Comparison of ENCODE assay signal across 9 cellular contexts in the genomic region with DNA sequence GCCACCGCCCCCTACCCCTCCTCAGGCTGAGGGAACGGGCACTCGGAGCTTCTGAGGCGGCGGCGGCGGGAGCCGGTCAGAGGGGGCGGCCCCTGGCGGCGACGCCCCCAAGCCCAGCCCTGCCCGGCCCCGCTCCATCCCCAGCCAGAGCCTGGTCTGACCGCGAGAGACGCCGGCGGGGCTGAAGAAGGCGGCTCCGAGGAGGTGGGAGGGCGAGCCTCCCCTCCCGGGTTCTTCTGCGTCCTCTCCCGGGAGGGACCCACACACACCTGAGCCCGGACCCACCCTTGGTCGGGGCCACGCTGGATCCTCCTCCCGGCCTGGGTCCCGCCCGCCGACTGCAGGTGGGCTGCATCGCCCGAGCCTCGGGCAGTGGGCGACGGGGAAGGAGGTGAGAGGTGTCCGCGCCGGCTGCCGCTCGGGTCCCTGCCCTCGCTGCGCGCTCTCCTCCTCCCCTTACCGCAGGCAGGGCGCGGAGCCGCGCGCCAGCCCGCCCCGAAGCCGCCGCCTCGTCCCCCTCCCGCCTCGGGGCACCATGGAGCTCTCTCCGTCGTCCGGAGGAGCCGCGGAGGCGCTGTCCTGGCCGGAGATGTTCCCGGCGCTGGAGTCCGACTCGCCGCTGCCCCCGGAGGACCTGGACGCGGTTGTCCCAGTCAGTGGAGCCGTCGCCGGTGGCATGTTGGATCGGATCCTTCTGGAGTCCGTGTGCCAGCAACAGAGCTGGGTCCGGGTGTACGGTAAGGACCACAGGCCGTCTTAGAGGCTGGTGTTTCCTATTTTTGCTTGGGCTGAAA. TPM values are rescaled to one million over a fixed set of nuclear protein-coding genes. Genes with fewer than 3 reads are reported as not detected.
DNase-seq lines count a peak whose midpoint lies in the region; ATAC-seq, FAIRE-seq and TF ChIP-seq lines count a peak whose summit lies in the region.
"Had no signal": no experiment of that assay in that cellular context is flagged by ENCODE, and none has a peak within 500 bp of the region (broad histone marks: within the 10 kb centered on the region; RNA-seq: fewer than 3 reads in every experiment).

Gene RASAL2, plus strand, starts transcription at position 147 of the 794 bp plus-strand sequence. Its CDS starts 389 bp downstream, at position 536.

- TF ChIP-seq POLR2A in HepG2 (IDR thresholded peaks at IDR 0.05; ENCODE audit: insufficient read depth in 1 of 2, low read depth in 2 of 2, low read length in 2 of 2), result no peak

- BruUV-seq in HepG2 (replicated peaks; lab: Mats Ljungman, UMichigan), result no TSS peak

- POLR2A ChIA-PET in HepG2 (lab: Yijun Ruan, JAX), result interaction anchor here (0.7 to 2.7 kb wide), 9 partner anchors 8 to 124 kb away, joined by 3 to 12 read pairs (median 5); partner anchors contain the start of gene SEC16B

- peaks cover 62% of the 10 kb centered on the region for H3K4me1 ChIP-seq in HepG2 (ENCODE audit: insufficient read depth, low read length)

- H3K27me3 Mint-ChIP-seq in stimulated activated naive B cell treated with anti-CD40 and anti-IgM and Interleukin-4, amounts not matched to agents 10 μg/mL and 1 μg/mL and 100 μg/mL, for 72 hours, result peaks cover 43 to 53% of the 10 kb centered on the region in 2 donors

- peaks cover 32% of the 10 kb centered on the region for H3K79me2 ChIP-seq in HepG2 (ENCODE audit: insufficient read depth, low read length)

- peak within 1 kb of the TSS; percentile 89 for H2AFZ ChIP-seq in HepG2 (ENCODE audit: low read length)

- H3K4me3 ChIP-seq in SK-N-MC, result peak within 1 kb of the TSS; percentile 86
- peak within 1 kb of the TSS; percentile 92 to 97 (median 96) for H3K4me3 ChIP-seq in HepG2 (replicated peaks in 1 of 3; ENCODE audit: insufficient read depth in 1 of 3, low read depth in 2 of 3, low read length in 3 of 3)

- H3K36me3 ChIP-seq in SK-N-MC (ENCODE audit: insufficient read depth, low read length) (no peaks in the 10 kb centered on the region), HepG2 (replicated peaks in 1 of 2; ENCODE audit: control insufficient read depth in 1 of 2, insufficient read depth in 2 of 2, low read length in 2 of 2) (no peaks in the 10 kb centered on the region)

- peak within 1 kb of the TSS; percentile 96 for H3K4me2 ChIP-seq in HepG2 (ENCODE audit: low read depth, low read length)

- no peak for FAIRE-seq in HepG2 (lab: Jason Lieb, UNC)

- H3K36me3 Mint-ChIP-seq in stimulated activated naive B cell treated with anti-CD40 and anti-IgM and Interleukin-4, amounts not matched to agents 10 μg/mL and 1 μg/mL and 100 μg/mL, for 72 hours, result peaks cover 0 to 2% of the 10 kb centered on the region in 2 donors

- H3K27ac Mint-ChIP-seq in stimulated activated naive B cell treated with anti-CD40 and anti-IgM and Interleukin-4, amounts not matched to agents 10 μg/mL and 1 μg/mL and 100 μg/mL, for 72 hours, result peak within 1 kb of the TSS; percentile 86

- in situ Hi-C loops in HepG2 (cut with HindIII; ENCODE audit: extremely low pct_ligation_motif_present, low pct_unique_long_range_greater_than_20kb), result no loop called here

- H3K4me3 Mint-ChIP-seq in stimulated activated naive B cell treated with anti-CD40 and anti-IgM and Interleukin-4, amounts not matched to agents 10 μg/mL and 1 μg/mL and 100 μg/mL, for 72 hours, result peak within 1 kb of the TSS; percentile 92 to 94

- DNase-seq in NCI-H1436 (lab: John Stamatoyannopoulos, UW), result peak; percentile 48
- no peak for DNase-seq in NCI-H1436 treated with DMSO at 0.1 percent for 48 hours (lab: John Stamatoyannopoulos, UW)
- peak; percentile 71 for DNase-seq in HT-29 (ENCODE audit: low spot score)
- no peak for DNase-seq in SK-N-MC (ENCODE audit: low read depth, low spot score)
- DNase-seq in ecto neural progenitor cell (ENCODE audit: low spot score), result peak; percentile 86
- DNase-seq in HepG2 (ENCODE audit: low spot score), result peak; percentile 41
- DNase-seq in stimulated activated naive B cell treated with anti-CD40 and anti-IgM and Interleukin-4, amounts not matched to agents 10 μg/mL and 1 μg/mL and 100 μg/mL, for 72 hours, result peak; percentile 12
- DNase-seq: DND-41 had no signal

- H4K20me1 ChIP-seq in HepG2 (ENCODE audit: insufficient read depth, low read length), result no peaks in the 10 kb centered on the region

- H3K9ac ChIP-seq in SK-N-MC (ENCODE audit: insufficient read length) (peak within 1 kb of the TSS; percentile 74), HepG2 (ENCODE audit: insufficient read depth, low read depth, low read length) (peak within 1 kb of the TSS; percentile 85)

- H3K27me3 ChIP-seq in HepG2 (ENCODE audit: control insufficient read depth in 1 of 2, insufficient read depth in 2 of 2, low read length in 2 of 2), result no peaks in the 10 kb centered on the region; a peak in 1 of 5 replicates

- CTCF ChIA-PET in HepG2 (lab: Yijun Ruan, JAX; ENCODE audit: low intra/inter-chr PET ratio, low total read pairs), result no interaction called here

- peak; percentile 43 for ATAC-seq in GM21447 (IDR thresholded peaks at IDR 0.05; ENCODE audit: unreplicated experiment)
- peak; percentile 87 for ATAC-seq in HepG2
- ATAC-seq in stimulated activated naive B cell treated with anti-CD40 and anti-IgM and Interleukin-4, amounts not matched to agents 10 μg/mL and 1 μg/mL and 100 μg/mL, for 72 hours (replicated peaks), result peak; percentile 67 to 74

- peak; percentile 52 for TF ChIP-seq CTCF in HepG2 (CRISPR knock-in tag; IDR thresholded peaks at IDR 0.05)

- WGBS in HepG2 (ENCODE audit: low lambda C conversion rate), result 0% methylated on average over 5 of the region's 81 CpGs

- intact Hi-C loops in HepG2 (cut with micrococcal nuclease; ENCODE audit: unreplicated experiment), result loop anchor here (2.0 to 10.0 kb wide), 4 partner anchors 33 to 191 kb away; no protein-coding TSS in a partner anchor

- TF ChIP-seq RAD21 in HepG2 (CRISPR knock-in tag; IDR thresholded peaks at IDR 0.05), result peak; percentile 34; the same call in 1 of the 2 replicates

- no peak within 1 kb of the TSS for H3K27ac ChIP-seq in SK-N-MC
- H3K27ac ChIP-seq in HepG2 (ENCODE audit: extremely low read length, insufficient read depth, low read length), result peak within 1 kb of the TSS; percentile 77

- TF ChIP-seq EP300 in HepG2 (IDR thresholded peaks at IDR 0.05; ENCODE audit: low read depth in 2 of 2, low read length in 2 of 2) (no peak), HepG2 (CRISPR knock-in tag; IDR thresholded peaks at IDR 0.05; ENCODE audit: borderline replicate concordance) (no peak)

- peaks cover 0 to 4% of the 10 kb centered on the region in 2 donors for H3K9me3 Mint-ChIP-seq in stimulated activated naive B cell treated with anti-CD40 and anti-IgM and Interleukin-4, amounts not matched to agents 10 μg/mL and 1 μg/mL and 100 μg/mL, for 72 hours

- peaks cover 6 to 18% of the 10 kb centered on the region in 2 donors for H3K4me1 Mint-ChIP-seq in stimulated activated naive B cell treated with anti-CD40 and anti-IgM and Interleukin-4, amounts not matched to agents 10 μg/mL and 1 μg/mL and 100 μg/mL, for 72 hours

- H3K9me3 ChIP-seq in SK-N-MC (ENCODE audit: low read depth, low read length), result no peaks in the 10 kb centered on the region
- H3K9me3 ChIP-seq in HepG2 (ENCODE audit: low read length), result no peaks in the 10 kb centered on the region

TF ChIP-seq in HepG2, 621 proteins besides CTCF, POLR2A, EP300 and RAD21 (continues in another document):
- TF ChIP-seq, protein P1, sequence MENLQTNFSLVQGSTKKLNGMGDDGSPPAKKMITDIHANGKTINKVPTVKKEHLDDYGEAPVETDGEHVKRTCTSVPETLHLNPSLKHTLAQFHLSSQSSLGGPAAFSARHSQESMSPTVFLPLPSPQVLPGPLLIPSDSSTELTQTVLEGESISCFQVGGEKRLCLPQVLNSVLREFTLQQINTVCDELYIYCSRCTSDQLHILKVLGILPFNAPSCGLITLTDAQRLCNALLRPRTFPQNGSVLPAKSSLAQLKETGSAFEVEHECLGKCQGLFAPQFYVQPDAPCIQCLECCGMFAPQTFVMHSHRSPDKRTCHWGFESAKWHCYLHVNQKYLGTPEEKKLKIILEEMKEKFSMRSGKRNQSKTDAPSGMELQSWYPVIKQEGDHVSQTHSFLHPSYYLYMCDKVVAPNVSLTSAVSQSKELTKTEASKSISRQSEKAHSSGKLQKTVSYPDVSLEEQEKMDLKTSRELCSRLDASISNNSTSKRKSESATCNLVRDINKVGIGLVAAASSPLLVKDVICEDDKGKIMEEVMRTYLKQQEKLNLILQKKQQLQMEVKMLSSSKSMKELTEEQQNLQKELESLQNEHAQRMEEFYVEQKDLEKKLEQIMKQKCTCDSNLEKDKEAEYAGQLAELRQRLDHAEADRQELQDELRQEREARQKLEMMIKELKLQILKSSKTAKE (CRISPR knock-in tag; IDR thresholded peaks at IDR 0.05; ENCODE audit: borderline replicate concordance), result no peak
- TF ChIP-seq MAFG (CRISPR knock-in tag; IDR thresholded peaks at IDR 0.05) (no peak), ZNF792 (CRISPR knock-in tag; IDR thresholded peaks at IDR 0.05) (no peak), MAZ (IDR thresholded peaks at IDR 0.05; ENCODE audit: borderline replicate concordance, low read depth, low read length) (no peak), MAZ (CRISPR knock-in tag; IDR thresholded peaks at IDR 0.05; ENCODE audit: low read depth) (peak; percentile 46; the same call in 1 of the 2 replicates)

RNA-seq across cellular contexts. Expression of gene RASAL2, which starts in this region (rescaled TPM):
- 14.7 and 21.3 TPM in 2 replicates for total RNA-seq in HT-29 (2014; rRNA removed; shearing (Covaris generic))
- 5.4 and 6.4 TPM in 2 replicates for total RNA-seq in HepG2 (2016; rRNA removed; fragmentation: Illumina TruSeq; extraction: Trizol)
- 1.5 and 1.8 TPM in 2 replicates for total RNA-seq in HepG2 (2016; cell fraction: cytosol; rRNA removed; fragmentation: Illumina TruSeq; extraction: Trizol; ENCODE audit: low read depth)
- total RNA-seq in HepG2 (2016; cell fraction: insoluble cytoplasmic fraction; rRNA removed; fragmentation: Illumina TruSeq; extraction: Trizol), result 5.2 and 6.3 TPM in 2 replicates
- total RNA-seq in HepG2 (2016; cell fraction: membrane; rRNA removed; fragmentation: Illumina TruSeq; extraction: Trizol), result 1.9 and 2.0 TPM in 2 replicates
- total RNA-seq in HepG2 (2016; cell fraction: nucleus; rRNA removed; fragmentation: Illumina TruSeq; extraction: Trizol), result 9.0 and 10.9 TPM in 2 replicates
- 4.6 and 5.9 TPM in 2 replicates for polyA plus RNA-seq in HepG2 (2011; rRNA removed)
- 3.1 and 3.2 TPM in 2 replicates for polyA plus RNA-seq in HepG2 (2011; cell fraction: cytosol; rRNA removed)
- polyA plus RNA-seq in HepG2 (2011; cell fraction: nucleus; rRNA removed), result 13.0 and 15.7 TPM in 2 replicates
- 3.0 and 3.2 TPM in 2 replicates for polyA plus RNA-seq in HepG2 (2012)
- 0.06 and 0.07 TPM in 2 replicates for polyA plus RNA-seq in HepG2 (2016; cell fraction: cytosol; fragmentation: Illumina TruSeq; extraction: Trizol; ENCODE audit: low read depth)
- 4.1 and 4.5 TPM in 2 replicates for polyA plus RNA-seq in HepG2 (2016; cell fraction: insoluble cytoplasmic fraction; fragmentation: Illumina TruSeq; extraction: Trizol; ENCODE audit: low read depth)
- 0.26 and 0.38 TPM in 2 replicates for polyA plus RNA-seq in HepG2 (2016; cell fraction: membrane; fragmentation: Illumina TruSeq; extraction: Trizol; ENCODE audit: low read depth)
- polyA plus RNA-seq in HepG2 (2016; cell fraction: nucleus; fragmentation: Illumina TruSeq; extraction: Trizol; ENCODE audit: insufficient read depth, low read depth), result 8.1 and 9.7 TPM in 2 replicates
- polyA minus RNA-seq in HepG2 (2011; rRNA and poly(A)+ RNA removed; ENCODE audit: low replicate concordance), result 15.5 and 36.8 TPM in 2 replicates
- polyA minus RNA-seq in HepG2 (2011; cell fraction: cytosol; rRNA and poly(A)+ RNA removed), result 6.7 and 8.0 TPM in 2 replicates
- polyA minus RNA-seq in HepG2 (2011; cell fraction: nucleus; rRNA and poly(A)+ RNA removed), result 34.3 and 40.3 TPM in 2 replicates

Comparison
In these comparisons a context has a peak if more than half of its experiments do, and no peak if none do; other contexts are left out.
1. DNase-seq: peak in NCI-H1436 (single experiment), HT-29 (single experiment), ecto neural progenitor cell (single experiment), HepG2 (single experiment) and stimulated activated naive B cell treated with anti-CD40 and anti-IgM and Interleukin-4, amounts not matched to agents 10 μg/mL and 1 μg/mL and 100 μg/mL, for 72 hours (single experiment); none in NCI-H1436 treated with DMSO at 0.1 percent for 48 hours (single experiment) and SK-N-MC (single experiment).
2. Peak in every context shown above with its lines, with median percentiles within 50 percentile points of each other: ATAC-seq.